In the genomic region with DNA sequence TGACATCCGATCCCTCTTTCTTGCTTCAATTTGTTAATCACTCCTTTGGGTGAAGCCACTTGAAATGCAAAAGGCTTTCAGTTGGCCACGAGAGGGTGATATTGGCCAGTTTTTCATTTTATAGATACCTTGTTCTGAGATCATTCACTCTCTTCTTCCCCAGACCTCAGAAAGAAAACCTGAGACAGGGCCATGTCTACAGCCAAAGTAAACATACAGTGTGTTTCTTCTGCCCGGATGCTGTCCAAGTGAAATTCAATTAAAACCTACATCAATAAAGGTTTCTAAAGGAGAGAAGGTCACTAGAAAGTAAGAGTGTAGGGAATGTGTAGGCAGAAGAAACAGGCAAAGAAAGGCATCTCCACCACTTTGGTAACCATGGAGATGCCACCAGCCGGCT, we compare ENCODE assay signal across 8 cellular contexts. TPM values are rescaled to one million over a fixed set of nuclear protein-coding genes. Genes with fewer than 3 reads are reported as not detected.
DNase-seq lines count a peak whose midpoint lies in the region; ATAC-seq and TF ChIP-seq lines count a peak whose summit lies in the region.

No MANE protein-coding gene starts in this region.

- no peaks in the 10 kb centered on the region for H3K4me1 ChIP-seq in neural progenitor cell

- no peaks in the 10 kb centered on the region for H3K27me3 ChIP-seq in neural progenitor cell

- no peak overlapping the region for H2AFZ ChIP-seq in neural progenitor cell (replicated peaks)

- H3K27ac Mint-ChIP-seq in neural progenitor cell, result no peak overlapping the region

- peak; percentile 58 for TF ChIP-seq CTCF in cardiac fibroblast (IDR thresholded peaks at IDR 0.05; ENCODE audit: low read depth, low read length)
- TF ChIP-seq CTCF in neural progenitor cell (IDR thresholded peaks at IDR 0.05), result peak; percentile 65

- H3K9me3 ChIP-seq in neural progenitor cell (ENCODE audit: low read depth), result no peaks in the 10 kb centered on the region

- no peaks in the 10 kb centered on the region for H3K36me3 ChIP-seq in neural progenitor cell

- H3K4me2 ChIP-seq in neural progenitor cell, result no peak overlapping the region

- no peaks in the 10 kb centered on the region for H3F3A ChIP-seq in neural progenitor cell (ENCODE audit: low read depth)

- no peak overlapping the region for H3K9ac ChIP-seq in neural progenitor cell

- ATAC-seq in GM18519 (IDR thresholded peaks at IDR 0.05; ENCODE audit: low FRiP score, unreplicated experiment) (no peak), GM21737 (IDR thresholded peaks at IDR 0.05; ENCODE audit: unreplicated experiment) (no peak)

- H3K27ac ChIP-seq in neural progenitor cell, result no peak overlapping the region

- H3K4me3 Mint-ChIP-seq in neural progenitor cell, result no peak overlapping the region

- H3K4me1 Mint-ChIP-seq in neural progenitor cell, result peaks cover 2% of the 10 kb centered on the region

- no peaks in the 10 kb centered on the region for H3K27me3 Mint-ChIP-seq in neural progenitor cell (ENCODE audit: insufficient read depth, low read depth)

- H3K4me3 ChIP-seq in cardiac fibroblast (replicated peaks in 1 of 2; ENCODE audit: low read depth in 2 of 2, low read length in 2 of 2) (no peak overlapping the region), neural progenitor cell (no peak overlapping the region)

- DNase-seq in NCI-H82 (lab: John Stamatoyannopoulos, UW) (peak; percentile 70), NCI-H82 treated with DMSO at 0.1 percent for 48 hours (lab: John Stamatoyannopoulos, UW; ENCODE audit: unreplicated experiment) (no peak), NCI-H2171 treated with DMSO at 0.1 percent for 48 hours (lab: John Stamatoyannopoulos, UW) (peak; percentile 46), cardiac fibroblast (ENCODE audit: low read depth in 2 of 2) (peak; percentile 51 to 73), neural progenitor cell (ENCODE audit: low spot score) (peak; percentile 50)
- DNase-seq in stimulated activated CD4-positive, alpha-beta T cell treated with anti-CD3 and anti-CD28 coated beads, Interleukin-4, amount 100 ng/mL, for 24 hours, result no peak

- H4K20me1 ChIP-seq in neural progenitor cell (ENCODE audit: low read depth), result no peaks in the 10 kb centered on the region

- H3K9me3 Mint-ChIP-seq in neural progenitor cell, result no peaks in the 10 kb centered on the region

- no peaks in the 10 kb centered on the region for H3K79me2 ChIP-seq in neural progenitor cell (ENCODE audit: low read depth)

- no peaks in the 10 kb centered on the region for H3K36me3 Mint-ChIP-seq in neural progenitor cell

RNA-seq across cellular contexts. Expression of a gene that starts 39.5 kb away (rescaled TPM):
- 2.2 and 5.7 TPM in 2 replicates for total RNA-seq in neural progenitor cell (ENCODE audit: low replicate concordance)

Comparison
In these comparisons a context has a peak if more than half of its experiments do, and no peak if none do; other contexts are left out.
1. DNase-seq: peak in NCI-H82 (single experiment), NCI-H2171 treated with DMSO at 0.1 percent for 48 hours (single experiment), cardiac fibroblast (2 of 2) and neural progenitor cell (single experiment); none in NCI-H82 treated with DMSO at 0.1 percent for 48 hours (single experiment) and stimulated activated CD4-positive, alpha-beta T cell treated with anti-CD3 and anti-CD28 coated beads, Interleukin-4, amount 100 ng/mL, for 24 hours (single experiment).